ENCODE assay signal across 8 cellular contexts in genomic region chr2:85327757-85328617, GRCh38. TPM values are rescaled to one million over a fixed set of nuclear protein-coding genes. Genes with fewer than 3 reads are reported as not detected.
DNase-seq lines count a peak whose midpoint lies in the region; ATAC-seq and TF ChIP-seq lines count a peak whose summit lies in the region.

Gene TGOLN2, minus strand, starts transcription at chr2:85327989. Its CDS starts 27 bp downstream, at chr2:85327962.

- H3K36me3 ChIP-seq in esophagus (ENCODE audit: control insufficient read depth in 2 of 2, insufficient read depth in 2 of 2, low read length in 1 of 2) (peaks cover 5 to 9% of the 10 kb centered on the region in 2 donors), mucosa of stomach (ENCODE audit: control insufficient read depth, insufficient read depth, low read length) (peaks cover 5% of the 10 kb centered on the region)

- H3K27me3 ChIP-seq in esophagus (ENCODE audit: control insufficient read depth in 1 of 2, insufficient read depth in 2 of 2, low read length in 2 of 2) (no peaks in the 10 kb centered on the region), mucosa of stomach (ENCODE audit: control insufficient read depth, insufficient read depth, low read length) (no peaks in the 10 kb centered on the region)

- H3K9me3 ChIP-seq in esophagus (ENCODE audit: control insufficient read depth in 2 of 2, insufficient read depth in 1 of 2, low read depth in 1 of 2, low read length in 1 of 2): no peaks in the 10 kb centered on the region
- H3K9me3 ChIP-seq in mucosa of stomach (ENCODE audit: control insufficient read depth, low read length): no peaks in the 10 kb centered on the region

- peak within 1 kb of the TSS; percentile 98 for H3K27ac Mint-ChIP-seq in activated T-cell treated with anti-CD3 and anti-CD28 coated beads, Interleukin-2, amount 50 U/mL, for 24 hours

- H3K4me1 Mint-ChIP-seq in activated T-cell treated with anti-CD3 and anti-CD28 coated beads, Interleukin-2, amount 50 U/mL, for 24 hours (ENCODE audit: low read depth): peaks cover 45% of the 10 kb centered on the region

- H3K4me3 ChIP-seq in esophagus (ENCODE audit: low read depth in 1 of 2, low read length in 2 of 2) (peak within 1 kb of the TSS; percentile 80 to 95), mucosa of stomach (ENCODE audit: low read length) (peak within 1 kb of the TSS; percentile 95)

- H3K36me3 Mint-ChIP-seq in activated T-cell treated with anti-CD3 and anti-CD28 coated beads, Interleukin-2, amount 50 U/mL, for 24 hours (ENCODE audit: low read depth): peaks cover 55% of the 10 kb centered on the region

- peak within 1 kb of the TSS; percentile 94 for H3K4me3 Mint-ChIP-seq in activated T-cell treated with anti-CD3 and anti-CD28 coated beads, Interleukin-2, amount 50 U/mL, for 24 hours

- WGBS in esophagus, 2 donors: 0% methylated on average over 59 to 63 of the region's 63 CpGs

- H3K4me1 ChIP-seq in esophagus (ENCODE audit: control insufficient read depth in 2 of 2, insufficient read depth in 2 of 2, low read length in 1 of 2) (peaks cover 0 to 17% of the 10 kb centered on the region in 2 donors), mucosa of stomach (ENCODE audit: control insufficient read depth, insufficient read depth, low read length) (peaks cover 23% of the 10 kb centered on the region)

- peak; percentile 88 for ATAC-seq in GM21723 (IDR thresholded peaks at IDR 0.05; ENCODE audit: unreplicated experiment)

- H3K9ac ChIP-seq in mucosa of stomach (ENCODE audit: low read length): peak within 1 kb of the TSS; percentile 100

- no peaks in the 10 kb centered on the region for H3K27me3 Mint-ChIP-seq in activated T-cell treated with anti-CD3 and anti-CD28 coated beads, Interleukin-2, amount 50 U/mL, for 24 hours

- peak within 1 kb of the TSS; percentile 94 to 98 for H3K27ac ChIP-seq in esophagus (ENCODE audit: low read depth in 2 of 2, low read length in 1 of 2)

- DNase-seq in DMS53 treated with DMSO at 0.1 percent for 48 hours (lab: John Stamatoyannopoulos, UW; ENCODE audit: unreplicated experiment) (peak; percentile 93), KG1 (lab: John Stamatoyannopoulos, UW) (peak; percentile 90)
- DNase-seq in activated T-cell treated with anti-CD3 and anti-CD28 coated beads, Interleukin-2, amount 50 U/mL, for 24 hours: peak; percentile 94
- peak; percentile 94 for DNase-seq in stimulated activated CD8-positive, alpha-beta memory T cell treated with anti-CD3 and anti-CD28 coated beads, Interleukin-4, amount 100 ng/mL, for 48 hours

- H3K9me3 Mint-ChIP-seq in activated T-cell treated with anti-CD3 and anti-CD28 coated beads, Interleukin-2, amount 50 U/mL, for 24 hours: no peaks in the 10 kb centered on the region

TF ChIP-seq in PFSK-1, 5 proteins besides CTCF, POLR2A, EP300 and RAD21:
- TF ChIP-seq TAF1 (IDR thresholded peaks at IDR 0.05; ENCODE audit: borderline replicate concordance, insufficient read depth, low read length) (peak; percentile 86), FOXP2 (optimal IDR thresholded peaks at IDR 0.05; ENCODE audit: borderline replicate concordance, extremely low read depth, extremely low read length, insufficient read depth) (peak; percentile 48), REST (IDR thresholded peaks at IDR 0.05; ENCODE audit: insufficient read depth in 1 of 2, low read depth in 2 of 2, low read length in 2 of 2) (peak in 1 of 2 experiments; percentile 39; a peak in 1 of 4 replicates), POLR2AphosphoS5 (IDR thresholded peaks at IDR 0.05; ENCODE audit: low read depth, low read length) (peak; percentile 99), SIN3A (IDR thresholded peaks at IDR 0.05; ENCODE audit: borderline replicate concordance, insufficient read depth, low read length) (no peak; the same call in 1 of the 2 replicates)

RNA-seq across cellular contexts. Expression of gene TGOLN2, which starts in this region (rescaled TPM):
- polyA plus RNA-seq in PFSK-1 (2012; ENCODE audit: insufficient read length, low read depth): 35.8 TPM
- polyA plus RNA-seq in esophagus: 10 to 100 TPM; 13.1 to 15.1 TPM

Comparison
In these comparisons a context has a peak if more than half of its experiments do, and no peak if none do; other contexts are left out.
1. Peak in every context shown above with its lines: DNase-seq, ATAC-seq, H3K4me3 ChIP-seq and H3K27ac ChIP-seq.